Comparison of ENCODE assay signal across 1 cellular context in the genomic region with DNA sequence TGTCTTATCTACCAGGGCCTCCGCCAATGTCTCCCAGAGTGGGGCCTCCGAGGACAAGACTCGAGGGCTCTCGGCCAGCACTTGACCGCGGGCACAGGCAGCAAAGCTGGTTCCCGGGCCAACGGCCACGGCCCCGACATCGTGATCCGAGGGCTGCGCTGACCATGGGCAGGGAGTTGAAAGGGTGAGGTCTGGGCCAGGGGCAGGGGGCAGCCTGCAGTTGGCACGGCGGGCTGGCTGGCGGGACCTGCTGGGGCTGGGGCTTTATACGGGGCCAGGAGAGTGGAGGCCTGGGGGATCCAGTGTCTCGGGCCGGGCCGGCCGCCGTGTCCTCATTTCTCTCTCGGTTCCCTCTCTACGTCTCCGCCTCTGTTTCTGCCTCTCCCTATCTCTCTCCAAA.
TF ChIP-seq lines count a peak whose summit lies in the region.

No MANE protein-coding gene starts in this region.

TF ChIP-seq in K562, 482 proteins besides CTCF, POLR2A, EP300 and RAD21:
- TF ChIP-seq MYC (IDR thresholded peaks at IDR 0.05; ENCODE audit: low read depth, low read length): no peak
- TF ChIP-seq MYC (CRISPR knock-in tag; IDR thresholded peaks at IDR 0.05; ENCODE audit: borderline replicate concordance, low read depth): no peak
- TF ChIP-seq ZNF174 (CRISPR knock-in tag; IDR thresholded peaks at IDR 0.05): no peak
- no peak for TF ChIP-seq ZNF133 (CRISPR knock-in tag; IDR thresholded peaks at IDR 0.05)
- TF ChIP-seq, protein P1, sequence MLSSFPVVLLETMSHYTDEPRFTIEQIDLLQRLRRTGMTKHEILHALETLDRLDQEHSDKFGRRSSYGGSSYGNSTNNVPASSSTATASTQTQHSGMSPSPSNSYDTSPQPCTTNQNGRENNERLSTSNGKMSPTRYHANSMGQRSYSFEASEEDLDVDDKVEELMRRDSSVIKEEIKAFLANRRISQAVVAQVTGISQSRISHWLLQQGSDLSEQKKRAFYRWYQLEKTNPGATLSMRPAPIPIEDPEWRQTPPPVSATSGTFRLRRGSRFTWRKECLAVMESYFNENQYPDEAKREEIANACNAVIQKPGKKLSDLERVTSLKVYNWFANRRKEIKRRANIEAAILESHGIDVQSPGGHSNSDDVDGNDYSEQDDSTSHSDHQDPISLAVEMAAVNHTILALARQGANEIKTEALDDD (IDR thresholded peaks at IDR 0.05): no peak
- TF ChIP-seq EHMT2 (IDR thresholded peaks at IDR 0.05): no peak
- TF ChIP-seq, protein P2, sequence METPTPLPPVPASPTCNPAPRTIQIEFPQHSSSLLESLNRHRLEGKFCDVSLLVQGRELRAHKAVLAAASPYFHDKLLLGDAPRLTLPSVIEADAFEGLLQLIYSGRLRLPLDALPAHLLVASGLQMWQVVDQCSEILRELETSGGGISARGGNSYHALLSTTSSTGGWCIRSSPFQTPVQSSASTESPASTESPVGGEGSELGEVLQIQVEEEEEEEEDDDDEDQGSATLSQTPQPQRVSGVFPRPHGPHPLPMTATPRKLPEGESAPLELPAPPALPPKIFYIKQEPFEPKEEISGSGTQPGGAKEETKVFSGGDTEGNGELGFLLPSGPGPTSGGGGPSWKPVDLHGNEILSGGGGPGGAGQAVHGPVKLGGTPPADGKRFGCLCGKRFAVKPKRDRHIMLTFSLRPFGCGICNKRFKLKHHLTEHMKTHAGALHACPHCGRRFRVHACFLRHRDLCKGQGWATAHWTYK (CRISPR knock-in tag; IDR thresholded peaks at IDR 0.05): no peak
- no peak for TF ChIP-seq PCBP1 (IDR thresholded peaks at IDR 0.05; ENCODE audit: low read depth, low read length, poor library complexity, severe bottlenecking)
- TF ChIP-seq, protein P3, sequence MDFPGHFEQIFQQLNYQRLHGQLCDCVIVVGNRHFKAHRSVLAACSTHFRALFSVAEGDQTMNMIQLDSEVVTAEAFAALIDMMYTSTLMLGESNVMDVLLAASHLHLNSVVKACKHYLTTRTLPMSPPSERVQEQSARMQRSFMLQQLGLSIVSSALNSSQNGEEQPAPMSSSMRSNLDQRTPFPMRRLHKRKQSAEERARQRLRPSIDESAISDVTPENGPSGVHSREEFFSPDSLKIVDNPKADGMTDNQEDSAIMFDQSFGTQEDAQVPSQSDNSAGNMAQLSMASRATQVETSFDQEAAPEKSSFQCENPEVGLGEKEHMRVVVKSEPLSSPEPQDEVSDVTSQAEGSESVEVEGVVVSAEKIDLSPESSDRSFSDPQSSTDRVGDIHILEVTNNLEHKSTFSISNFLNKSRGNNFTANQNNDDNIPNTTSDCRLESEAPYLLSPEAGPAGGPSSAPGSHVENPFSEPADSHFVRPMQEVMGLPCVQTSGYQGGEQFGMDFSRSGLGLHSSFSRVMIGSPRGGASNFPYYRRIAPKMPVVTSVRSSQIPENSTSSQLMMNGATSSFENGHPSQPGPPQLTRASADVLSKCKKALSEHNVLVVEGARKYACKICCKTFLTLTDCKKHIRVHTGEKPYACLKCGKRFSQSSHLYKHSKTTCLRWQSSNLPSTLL (IDR thresholded peaks at IDR 0.05): no peak
- no peak for TF ChIP-seq BRD4 (IDR thresholded peaks at IDR 0.05)
